1 cellular context compared by ENCODE assay signal in the genomic region with DNA sequence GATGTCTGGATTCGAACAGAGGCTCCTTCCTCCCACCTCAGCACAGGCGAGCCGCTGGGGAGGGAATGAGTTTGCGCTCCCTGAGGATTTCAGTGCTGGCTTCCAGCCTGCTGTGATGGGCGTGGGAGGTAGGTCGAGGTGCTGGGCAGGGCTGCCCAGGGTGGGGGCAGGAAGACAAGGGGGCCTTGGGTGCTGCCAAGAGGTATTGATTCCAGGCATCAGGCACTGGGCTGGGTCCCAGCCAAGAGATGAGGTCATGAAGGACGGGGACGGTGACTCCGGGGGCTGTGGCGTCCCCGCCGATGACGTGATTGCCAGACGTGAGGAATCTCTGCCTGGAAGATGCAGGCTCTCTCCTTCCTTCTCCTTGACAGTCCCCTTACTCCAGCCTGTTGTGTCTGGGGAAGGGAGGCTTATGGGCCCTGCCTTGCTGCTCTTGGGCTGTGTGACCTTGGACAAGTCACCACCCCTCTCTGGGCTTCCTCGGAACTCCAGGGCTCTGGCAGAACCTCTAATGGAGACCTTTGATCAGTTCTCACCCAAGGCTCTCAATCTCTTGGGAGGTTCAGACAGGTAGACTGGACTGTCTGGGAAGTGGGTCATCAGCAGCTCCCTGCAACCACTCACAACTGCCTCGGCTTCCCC.
TF ChIP-seq lines count a peak whose summit lies in the region.

No MANE protein-coding gene starts in this region.

TF ChIP-seq in HEK293, 187 proteins besides CTCF, POLR2A, EP300 and RAD21 (continued from another document):
- TF ChIP-seq, protein P1, sequence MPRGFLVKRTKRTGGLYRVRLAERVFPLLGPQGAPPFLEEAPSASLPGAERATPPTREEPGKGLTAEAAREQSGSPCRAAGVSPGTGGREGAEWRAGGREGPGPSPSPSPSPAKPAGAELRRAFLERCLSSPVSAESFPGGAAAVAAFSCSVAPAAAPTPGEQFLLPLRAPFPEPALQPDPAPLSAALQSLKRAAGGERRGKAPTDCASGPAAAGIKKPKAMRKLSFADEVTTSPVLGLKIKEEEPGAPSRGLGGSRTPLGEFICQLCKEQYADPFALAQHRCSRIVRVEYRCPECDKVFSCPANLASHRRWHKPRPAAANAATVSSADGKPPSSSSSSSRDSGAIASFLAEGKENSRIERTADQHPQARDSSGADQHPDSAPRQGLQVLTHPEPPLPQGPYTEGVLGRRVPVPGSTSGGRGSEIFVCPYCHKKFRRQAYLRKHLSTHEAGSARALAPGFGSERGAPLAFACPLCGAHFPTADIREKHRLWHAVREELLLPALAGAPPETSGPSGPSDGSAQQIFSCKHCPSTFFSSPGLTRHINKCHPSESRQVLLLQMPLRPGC (tag by site-specific recombination; IDR thresholded peaks at IDR 0.05), result no peak
TF ChIP-seq in HEK293: peak in this region for 27.
